Comparison of ENCODE assay signal across 1 cellular context in the genomic region with DNA sequence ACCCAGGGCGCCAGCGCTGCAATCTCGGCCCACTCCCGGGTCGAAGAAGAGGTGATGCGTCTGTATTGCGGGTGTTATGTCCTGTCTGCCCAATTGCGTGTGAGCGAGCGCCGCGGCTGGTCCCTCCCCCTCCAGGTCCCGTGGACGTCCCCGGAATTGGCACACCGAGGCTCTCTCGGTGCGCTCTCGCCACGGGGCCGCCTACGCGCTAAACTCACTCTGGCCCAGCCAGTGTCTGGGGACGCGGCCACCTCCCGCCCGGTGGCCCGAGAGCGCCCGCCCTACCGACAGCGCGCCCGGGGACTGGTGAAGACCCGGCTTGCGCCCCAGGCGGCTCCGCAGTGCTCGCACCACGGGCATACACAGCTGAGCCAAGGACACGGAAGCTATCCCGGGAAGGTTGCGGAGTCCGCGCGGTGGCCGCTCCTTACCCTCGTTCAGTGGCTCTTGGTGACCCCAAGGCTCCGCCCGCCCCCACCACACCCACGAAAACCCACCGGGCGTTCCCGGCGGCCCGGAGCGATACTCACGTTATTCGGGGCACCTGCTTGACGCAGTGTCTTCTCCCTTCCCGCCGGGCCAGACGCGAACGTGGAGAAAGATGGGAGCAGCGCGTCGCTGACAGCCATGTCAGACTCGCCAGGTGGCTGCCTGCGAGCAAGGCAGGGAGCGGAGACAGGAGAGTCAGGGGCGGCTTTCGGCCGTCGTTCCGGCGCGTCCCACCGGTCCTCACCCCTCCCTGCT.
TF ChIP-seq lines count a peak whose summit lies in the region.

No MANE protein-coding gene starts in this region.

TF ChIP-seq in WTC11, 78 proteins besides CTCF, POLR2A, EP300 and RAD21 (continued from another document and continues in another):
- TF ChIP-seq ZSCAN18 (CRISPR knock-in tag; IDR thresholded peaks at IDR 0.05) = no peak
- TF ChIP-seq CREM (CRISPR knock-in tag; IDR thresholded peaks at IDR 0.05) = no peak
- TF ChIP-seq FOXJ3 (CRISPR knock-in tag; IDR thresholded peaks at IDR 0.05; ENCODE audit: borderline replicate concordance) = no peak
- no peak for TF ChIP-seq HMGXB4 (CRISPR knock-in tag; IDR thresholded peaks at IDR 0.05)
- TF ChIP-seq ELF4 (CRISPR knock-in tag; IDR thresholded peaks at IDR 0.05; ENCODE audit: low read depth) = no peak
- no peak for TF ChIP-seq EMX1 (CRISPR knock-in tag; IDR thresholded peaks at IDR 0.05)
- TF ChIP-seq ESRRA (CRISPR knock-in tag; IDR thresholded peaks at IDR 0.05; ENCODE audit: borderline replicate concordance) = no peak
- TF ChIP-seq NFYB (CRISPR knock-in tag; conservative IDR thresholded peaks at IDR 0.05; ENCODE audit: low read depth) = no peak
- no peak for TF ChIP-seq HMGA2 (CRISPR knock-in tag; IDR thresholded peaks at IDR 0.05)
- no peak for TF ChIP-seq ZNF263 (CRISPR knock-in tag; IDR thresholded peaks at IDR 0.05; ENCODE audit: low read depth)
- TF ChIP-seq MYBL2 (CRISPR knock-in tag; IDR thresholded peaks at IDR 0.05) = no peak
- TF ChIP-seq SMAD4 (CRISPR knock-in tag; IDR thresholded peaks at IDR 0.05) = no peak
- TF ChIP-seq ZNF396 (CRISPR knock-in tag; IDR thresholded peaks at IDR 0.05; ENCODE audit: borderline replicate concordance) = no peak
- no peak for TF ChIP-seq STAT6 (CRISPR knock-in tag; conservative IDR thresholded peaks at IDR 0.05; ENCODE audit: low read depth)
- no peak for TF ChIP-seq ERG (CRISPR knock-in tag; IDR thresholded peaks at IDR 0.05)
- no peak for TF ChIP-seq ZNF671 (CRISPR knock-in tag; IDR thresholded peaks at IDR 0.05)
- TF ChIP-seq ETV6 (CRISPR knock-in tag; IDR thresholded peaks at IDR 0.05) = no peak
- TF ChIP-seq CREB1 (CRISPR knock-in tag; IDR thresholded peaks at IDR 0.05) = no peak
- peak; percentile 24; the same call in 1 of the 2 replicates for TF ChIP-seq E2F5 (CRISPR knock-in tag; IDR thresholded peaks at IDR 0.05)
- TF ChIP-seq FOXK1 (CRISPR knock-in tag; IDR thresholded peaks at IDR 0.05) = peak; percentile 23; the same call in 1 of the 2 replicates
- TF ChIP-seq SMAD3 (CRISPR knock-in tag; IDR thresholded peaks at IDR 0.05; ENCODE audit: borderline replicate concordance) = no peak
- 0 out of 2 replicates have a peak, but pooled peaks have one; percentile 24 for TF ChIP-seq ZNF317 (CRISPR knock-in tag; IDR thresholded peaks at IDR 0.05; ENCODE audit: borderline replicate concordance, low read depth)
- 0 out of 2 replicates have a peak, but pooled peaks have one; percentile 38 for TF ChIP-seq FOXP4 (CRISPR knock-in tag; IDR thresholded peaks at IDR 0.05)
- TF ChIP-seq, protein P1, sequence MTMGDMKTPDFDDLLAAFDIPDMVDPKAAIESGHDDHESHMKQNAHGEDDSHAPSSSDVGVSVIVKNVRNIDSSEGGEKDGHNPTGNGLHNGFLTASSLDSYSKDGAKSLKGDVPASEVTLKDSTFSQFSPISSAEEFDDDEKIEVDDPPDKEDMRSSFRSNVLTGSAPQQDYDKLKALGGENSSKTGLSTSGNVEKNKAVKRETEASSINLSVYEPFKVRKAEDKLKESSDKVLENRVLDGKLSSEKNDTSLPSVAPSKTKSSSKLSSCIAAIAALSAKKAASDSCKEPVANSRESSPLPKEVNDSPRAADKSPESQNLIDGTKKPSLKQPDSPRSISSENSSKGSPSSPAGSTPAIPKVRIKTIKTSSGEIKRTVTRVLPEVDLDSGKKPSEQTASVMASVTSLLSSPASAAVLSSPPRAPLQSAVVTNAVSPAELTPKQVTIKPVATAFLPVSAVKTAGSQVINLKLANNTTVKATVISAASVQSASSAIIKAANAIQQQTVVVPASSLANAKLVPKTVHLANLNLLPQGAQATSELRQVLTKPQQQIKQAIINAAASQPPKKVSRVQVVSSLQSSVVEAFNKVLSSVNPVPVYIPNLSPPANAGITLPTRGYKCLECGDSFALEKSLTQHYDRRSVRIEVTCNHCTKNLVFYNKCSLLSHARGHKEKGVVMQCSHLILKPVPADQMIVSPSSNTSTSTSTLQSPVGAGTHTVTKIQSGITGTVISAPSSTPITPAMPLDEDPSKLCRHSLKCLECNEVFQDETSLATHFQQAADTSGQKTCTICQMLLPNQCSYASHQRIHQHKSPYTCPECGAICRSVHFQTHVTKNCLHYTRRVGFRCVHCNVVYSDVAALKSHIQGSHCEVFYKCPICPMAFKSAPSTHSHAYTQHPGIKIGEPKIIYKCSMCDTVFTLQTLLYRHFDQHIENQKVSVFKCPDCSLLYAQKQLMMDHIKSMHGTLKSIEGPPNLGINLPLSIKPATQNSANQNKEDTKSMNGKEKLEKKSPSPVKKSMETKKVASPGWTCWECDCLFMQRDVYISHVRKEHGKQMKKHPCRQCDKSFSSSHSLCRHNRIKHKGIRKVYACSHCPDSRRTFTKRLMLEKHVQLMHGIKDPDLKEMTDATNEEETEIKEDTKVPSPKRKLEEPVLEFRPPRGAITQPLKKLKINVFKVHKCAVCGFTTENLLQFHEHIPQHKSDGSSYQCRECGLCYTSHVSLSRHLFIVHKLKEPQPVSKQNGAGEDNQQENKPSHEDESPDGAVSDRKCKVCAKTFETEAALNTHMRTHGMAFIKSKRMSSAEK (CRISPR knock-in tag; IDR thresholded peaks at IDR 0.05; ENCODE audit: borderline replicate concordance) = no peak
- TF ChIP-seq TP53 (CRISPR knock-in tag; IDR thresholded peaks at IDR 0.05) = peak; percentile 44; the same call in 1 of the 2 replicates
- no peak for TF ChIP-seq MXD4 (CRISPR knock-in tag; IDR thresholded peaks at IDR 0.05; ENCODE audit: borderline replicate concordance)
- no peak for TF ChIP-seq ZNF416 (CRISPR knock-in tag; IDR thresholded peaks at IDR 0.05)
- no peak for TF ChIP-seq AFF4 (CRISPR knock-in tag; IDR thresholded peaks at IDR 0.05; ENCODE audit: borderline replicate concordance)
- TF ChIP-seq MAX (CRISPR knock-in tag; IDR thresholded peaks at IDR 0.05) = peak; percentile 75
- no peak for TF ChIP-seq NR2C2 (CRISPR knock-in tag; IDR thresholded peaks at IDR 0.05)
